In genomic region chr7:151759591-151760042, GRCh38 we compare ENCODE assay signal across 8 cellular contexts.
DNase-seq lines count a peak whose midpoint lies in the region; ATAC-seq and TF ChIP-seq lines count a peak whose summit lies in the region.

No MANE protein-coding gene starts in this region.

- H3F3A ChIP-seq in neural progenitor cell (ENCODE audit: low read depth): no peaks in the 10 kb centered on the region

- H3K27ac Mint-ChIP-seq in activated T-cell treated with anti-CD3 and anti-CD28 coated beads, Interleukin-2, amount 50 U/mL, for 72 hours: peak overlapping the region; percentile 78
- no peak overlapping the region for H3K27ac Mint-ChIP-seq in neural progenitor cell

- DNase-seq in GF-D8 (lab: John Stamatoyannopoulos, UW): peak; percentile 28
- peak; percentile 60 for DNase-seq in NT2/D1 (ENCODE audit: low read depth, low spot score)
- peak; percentile 68 to 70 for DNase-seq in activated T-cell treated with anti-CD3 and anti-CD28 coated beads, Interleukin-2, amount 50 U/mL, for 72 hours
- DNase-seq in fibroblast of peridontal ligament (ENCODE audit: extremely low read depth): peak; percentile 62
- peak; percentile 88 for DNase-seq in neural progenitor cell (ENCODE audit: low spot score)
- no peak for DNase-seq in vagina (ENCODE audit: extremely low spot score in 2 of 2)

- H4K20me1 ChIP-seq in neural progenitor cell (ENCODE audit: low read depth): no peaks in the 10 kb centered on the region

- H3K27me3 ChIP-seq in NT2/D1 (ENCODE audit: insufficient read depth, insufficient read length): no peaks in the 10 kb centered on the region
- H3K27me3 ChIP-seq in neural progenitor cell: no peaks in the 10 kb centered on the region
- H3K27me3 ChIP-seq in vagina: no peaks in the 10 kb centered on the region

- H3K4me1 Mint-ChIP-seq in activated T-cell treated with anti-CD3 and anti-CD28 coated beads, Interleukin-2, amount 50 U/mL, for 72 hours (ENCODE audit: low read depth): peaks cover 30% of the 10 kb centered on the region
- H3K4me1 Mint-ChIP-seq in neural progenitor cell: peaks cover 27% of the 10 kb centered on the region

- H3K4me3 Mint-ChIP-seq in activated T-cell treated with anti-CD3 and anti-CD28 coated beads, Interleukin-2, amount 50 U/mL, for 72 hours: no peak overlapping the region
- no peak overlapping the region for H3K4me3 Mint-ChIP-seq in neural progenitor cell

- H3K9me3 ChIP-seq in NT2/D1 (ENCODE audit: insufficient read depth, low read length): no peaks in the 10 kb centered on the region
- no peaks in the 10 kb centered on the region for H3K9me3 ChIP-seq in neural progenitor cell (ENCODE audit: low read depth)
- H3K9me3 ChIP-seq in vagina: no peaks in the 10 kb centered on the region

- H3K9ac ChIP-seq in NT2/D1 (ENCODE audit: insufficient read length, low read depth) (no peak overlapping the region), neural progenitor cell (no peak overlapping the region)

- no peaks in the 10 kb centered on the region for H3K36me3 ChIP-seq in NT2/D1 (ENCODE audit: insufficient read depth, insufficient read length, low read length)
- H3K36me3 ChIP-seq in neural progenitor cell: no peaks in the 10 kb centered on the region
- no peaks in the 10 kb centered on the region for H3K36me3 ChIP-seq in vagina

- intact Hi-C loops in vagina (cut with DNase I): loop anchor here (5.0 to 10.0 kb wide), 3 partner anchors 125 to 297 kb away; no protein-coding TSS in a partner anchor

- no peaks in the 10 kb centered on the region for H3K9me3 Mint-ChIP-seq in activated T-cell treated with anti-CD3 and anti-CD28 coated beads, Interleukin-2, amount 50 U/mL, for 72 hours
- H3K9me3 Mint-ChIP-seq in neural progenitor cell: no peaks in the 10 kb centered on the region

- H2AFZ ChIP-seq in neural progenitor cell (replicated peaks): no peak overlapping the region

- no peaks in the 10 kb centered on the region for H3K79me2 ChIP-seq in neural progenitor cell (ENCODE audit: low read depth)

- peaks cover 11% of the 10 kb centered on the region for H3K4me1 ChIP-seq in NT2/D1 (ENCODE audit: insufficient read depth, insufficient read length)
- peaks cover 18% of the 10 kb centered on the region for H3K4me1 ChIP-seq in neural progenitor cell
- H3K4me1 ChIP-seq in vagina: peaks cover 50% of the 10 kb centered on the region

- H3K27ac ChIP-seq in neural progenitor cell: no peak overlapping the region
- H3K27ac ChIP-seq in vagina: no peak overlapping the region

- ATAC-seq in HG03196 (IDR thresholded peaks at IDR 0.05; ENCODE audit: unreplicated experiment) (peak; percentile 51), HG03135 (IDR thresholded peaks at IDR 0.05; ENCODE audit: unreplicated experiment) (no peak)
- peak; percentile 34 to 37 for ATAC-seq in activated T-cell treated with anti-CD3 and anti-CD28 coated beads, Interleukin-2, amount 50 U/mL, for 72 hours (replicated peaks in 1 of 2)

- peak; percentile 91 for TF ChIP-seq CTCF in neural progenitor cell (IDR thresholded peaks at IDR 0.05)
- TF ChIP-seq CTCF in vagina (IDR thresholded peaks at IDR 0.05): peak; percentile 64 to 78 (median 77)

- H3K4me2 ChIP-seq in neural progenitor cell: no peak overlapping the region

- H3K4me3 ChIP-seq in NT2/D1 (ENCODE audit: insufficient read length, low read depth) (no peak overlapping the region), neural progenitor cell (no peak overlapping the region), vagina (no peak overlapping the region)

- no peak for TF ChIP-seq POLR2A in vagina (IDR thresholded peaks at IDR 0.05)

- H3K36me3 Mint-ChIP-seq in activated T-cell treated with anti-CD3 and anti-CD28 coated beads, Interleukin-2, amount 50 U/mL, for 72 hours (ENCODE audit: insufficient read depth in 2 of 2): no peaks in the 10 kb centered on the region
- no peaks in the 10 kb centered on the region for H3K36me3 Mint-ChIP-seq in neural progenitor cell

- no peaks in the 10 kb centered on the region for H3K27me3 Mint-ChIP-seq in activated T-cell treated with anti-CD3 and anti-CD28 coated beads, Interleukin-2, amount 50 U/mL, for 72 hours (ENCODE audit: low read depth)
- H3K27me3 Mint-ChIP-seq in neural progenitor cell (ENCODE audit: insufficient read depth, low read depth): peaks cover 12% of the 10 kb centered on the region

Comparison
In these comparisons a context has a peak if more than half of its experiments do, and no peak if none do; other contexts are left out.
1. DNase-seq: peak in GF-D8 (single experiment), NT2/D1 (single experiment), activated T-cell treated with anti-CD3 and anti-CD28 coated beads, Interleukin-2, amount 50 U/mL, for 72 hours (2 of 2), fibroblast of peridontal ligament (single experiment) and neural progenitor cell (single experiment); none in vagina (0 of 2).